Comparison of ENCODE assay signal across 1 cellular context in the genomic region with DNA sequence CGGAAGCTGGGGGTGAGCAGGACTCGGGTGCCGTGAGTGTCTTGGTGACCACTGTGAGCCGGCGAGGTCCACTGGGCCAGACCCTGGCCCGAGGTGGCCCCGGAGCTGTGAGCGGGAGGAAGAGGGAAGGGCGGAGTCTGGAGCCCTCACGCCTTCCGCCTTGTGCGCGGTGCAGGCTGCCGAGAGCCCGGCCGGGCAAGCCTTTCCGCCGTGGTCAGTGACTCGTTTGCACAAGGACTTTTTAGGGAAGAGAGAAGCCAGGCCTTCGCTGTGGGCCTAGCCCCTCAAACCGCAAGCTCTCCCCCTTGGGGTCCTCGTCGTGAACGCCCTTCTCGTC.
A peak's percentile ranks its signal among the peaks of the same experiment; 100 is the strongest.
TF ChIP-seq lines count a peak whose summit lies in the region.

No MANE protein-coding gene starts in this region.

TF ChIP-seq in K562, 482 proteins besides CTCF, POLR2A, EP300 and RAD21 (continued from another document):
- TF ChIP-seq TEAD4 (IDR thresholded peaks at IDR 0.05; ENCODE audit: low read length) (no peak), TEAD4 (CRISPR knock-in tag; IDR thresholded peaks at IDR 0.05; ENCODE audit: borderline replicate concordance) (no peak), MGA (IDR thresholded peaks at IDR 0.05) (peak; percentile 77; the same call in 1 of the 2 replicates), KAT2B (IDR thresholded peaks at IDR 0.05; ENCODE audit: low read depth, low read length) (no peak), SIN3B (IDR thresholded peaks at IDR 0.05; ENCODE audit: low read depth) (no peak), CSDE1 (IDR thresholded peaks at IDR 0.05) (no peak), HOMEZ (CRISPR knock-in tag; IDR thresholded peaks at IDR 0.05) (no peak), E2F6 (IDR thresholded peaks at IDR 0.05; ENCODE audit: borderline replicate concordance in 1 of 2, extremely low read depth in 1 of 2, insufficient read depth in 1 of 2, insufficient read length in 1 of 2, low read depth in 1 of 2, low read length in 1 of 2, poor library complexity in 1 of 2, severe bottlenecking in 1 of 2) (peak; percentile 42 to 93), ELF1 (tag; IDR thresholded peaks at IDR 0.05) (no peak), PCBP1 (IDR thresholded peaks at IDR 0.05; ENCODE audit: low read depth, low read length, poor library complexity, severe bottlenecking) (peak; percentile 5), TARDBP (IDR thresholded peaks at IDR 0.05) (no peak), NCOA6 (IDR thresholded peaks at IDR 0.05) (no peak), HNRNPLL (IDR thresholded peaks at IDR 0.05; ENCODE audit: low read depth, low read length, poor library complexity, severe bottlenecking) (peak; percentile 3), PHF8 (IDR thresholded peaks at IDR 0.05; ENCODE audit: borderline replicate concordance, low read length) (peak; percentile 21; the same call in 1 of the 2 replicates), SAP30 (IDR thresholded peaks at IDR 0.05; ENCODE audit: borderline replicate concordance, insufficient read depth, low read depth, low read length, poor library complexity, severe bottlenecking) (no peak), KLF1 (tag; IDR thresholded peaks at IDR 0.05) (no peak), TAF9B (IDR thresholded peaks at IDR 0.05; ENCODE audit: partially characterized antibody) (no peak), ARHGAP35 (IDR thresholded peaks at IDR 0.05; ENCODE audit: partially characterized antibody) (no peak)
